Comparison of ENCODE assay signal across 19 cellular contexts in the genomic region with DNA sequence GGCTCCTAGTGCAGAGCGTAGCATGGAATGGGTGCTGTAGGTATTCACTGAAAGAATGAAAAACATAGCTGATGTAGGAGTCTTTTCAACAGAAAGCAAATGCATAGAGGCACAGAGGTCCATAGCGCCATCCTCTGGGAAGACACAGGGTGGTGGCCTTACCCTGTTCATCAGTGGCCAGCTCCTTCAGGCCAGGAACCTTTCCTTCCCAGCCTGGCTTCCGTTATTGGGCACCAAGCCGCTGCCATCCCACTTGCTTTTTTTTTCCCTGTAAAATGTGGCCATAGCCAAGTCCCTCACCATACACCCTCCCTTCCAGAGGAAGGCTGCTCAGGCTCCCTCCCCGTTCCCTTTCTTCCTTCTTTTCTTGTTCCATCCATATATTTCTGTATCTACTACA.
DNase-seq lines count a peak whose midpoint lies in the region; ATAC-seq, FAIRE-seq and TF ChIP-seq lines count a peak whose summit lies in the region.
"Had no signal": no experiment of that assay in that cellular context is flagged by ENCODE, and none has a peak within 500 bp of the region (broad histone marks: within the 10 kb centered on the region; RNA-seq: fewer than 3 reads in every experiment).

No MANE protein-coding gene starts in this region.

- no peak for TF ChIP-seq EP300 in H1 (IDR thresholded peaks at IDR 0.05; ENCODE audit: borderline replicate concordance in 1 of 2, low read depth in 2 of 2, low read length in 2 of 2)

- H2BK5ac ChIP-seq in H1 (ENCODE audit: low read depth, low read length) (no peak overlapping the region), neuronal stem cell (ENCODE audit: low read length) (no peak overlapping the region)

- H3K56ac ChIP-seq in H1 (replicated peaks; ENCODE audit: insufficient read length, low read depth, low read length) = no peak overlapping the region

- H3K27ac Mint-ChIP-seq in WTC11 = no peak overlapping the region
- H3K27ac Mint-ChIP-seq: CD14-positive monocyte; CD4-positive, alpha-beta memory T cell; HFFc6 had no signal

- POLR2A ChIA-PET in WTC11 (lab: Charles Lee) (no interaction called here), H1 (lab: Charles Lee; ENCODE audit: partially characterized antibody) (interaction anchor here (0.6 to 0.7 kb wide), 2 partner anchors 9 to 566 kb away, joined by 3 read pairs; no protein-coding TSS in a partner anchor)

- H3K18ac ChIP-seq in H1 (ENCODE audit: extremely low read depth, low read length) (no peak overlapping the region), neuronal stem cell (ENCODE audit: low read length) (no peak overlapping the region)

- H2AK5ac ChIP-seq in H1 (ENCODE audit: low read depth, low read length) = no peak overlapping the region
- H2AK5ac ChIP-seq in neuronal stem cell (ENCODE audit: low read depth, low read length) = no peak overlapping the region

- H3K4me1 Mint-ChIP-seq in WTC11 = no peaks in the 10 kb centered on the region
- H3K4me1 Mint-ChIP-seq: CD14-positive monocyte; CD4-positive, alpha-beta memory T cell had no signal

- peak; percentile 52 for ATAC-seq in WTC11
- ATAC-seq in HG03565 (IDR thresholded peaks at IDR 0.05; ENCODE audit: unreplicated experiment) = no peak
- ATAC-seq: A549, GM12878, HCT116 had no signal

- 0 out of 2 replicates have a peak, but pooled peaks cover 2% of the 10 kb centered on the region for H3K23me2 ChIP-seq in H1 (ENCODE audit: low read depth, low read length)

- peak; percentile 53 to 63 for TF ChIP-seq RAD21 in H1 (IDR thresholded peaks at IDR 0.05 in 1 of 2, conservative IDR thresholded peaks at IDR 0.05 in 1 of 2; ENCODE audit: low read depth in 2 of 2, low read length in 2 of 2)

- no peak for TF ChIP-seq POLR2A in H1 (IDR thresholded peaks at IDR 0.05; ENCODE audit: control extremely low read depth in 1 of 2, low read depth in 2 of 2, low read length in 2 of 2)

- no peaks in the 10 kb centered on the region for H3K79me2 ChIP-seq in H1 (ENCODE audit: control insufficient read depth in 1 of 2, insufficient read depth in 2 of 2, low read length in 2 of 2)

- H3K9ac ChIP-seq in H1 (replicated peaks in 1 of 4; ENCODE audit: extremely low read depth in 1 of 4, low read depth in 3 of 4, low read length in 3 of 4) (no peak overlapping the region), neuronal stem cell (ENCODE audit: low read depth, low read length, poor library complexity) (no peak overlapping the region)
- H3K9ac ChIP-seq: BLaER1 had no signal

- no peaks in the 10 kb centered on the region for H3K9me3 ChIP-seq in H1 (ENCODE audit: insufficient read depth in 2 of 2, low read depth in 1 of 2, low read length in 1 of 2)
- peaks cover 0 to 4% of the 10 kb centered on the region in 2 donors for H3K9me3 ChIP-seq in neuronal stem cell (replicated peaks in 1 of 2; ENCODE audit: control insufficient read depth in 2 of 2, insufficient read depth in 1 of 2, low read depth in 1 of 2, low read length in 2 of 2)
- H3K9me3 ChIP-seq: A549, BLaER1 had no signal

- no peaks in the 10 kb centered on the region for H3K27me3 ChIP-seq in H1 (replicated peaks in 1 of 4; ENCODE audit: control insufficient read depth in 3 of 4, extremely low read depth in 1 of 4, insufficient read depth in 3 of 4, low read length in 3 of 4)
- no peaks in the 10 kb centered on the region for H3K27me3 ChIP-seq in neuronal stem cell (ENCODE audit: control insufficient read depth in 3 of 3, insufficient read depth in 3 of 3, low read depth in 1 of 3, low read length in 3 of 3)
- H3K27me3 ChIP-seq: BLaER1 had no signal

- WGBS in H1 (ENCODE audit: extremely low coverage in 1 of 2, insufficient coverage in 1 of 2, insufficient read length in 1 of 2, insufficient replicate concordance in 2 of 2, low coverage in 1 of 2, low lambda C conversion rate in 2 of 2, missing lambda C conversion rate in 1 of 2), 2 experiments = 84% methylated on average over 4 of the region's 5 CpGs; no CpG with 5 or more reads in 1 of the 2 experiments
- WGBS in neuronal stem cell (ENCODE audit: extremely low coverage in 2 of 2, insufficient read length in 2 of 2, insufficient replicate concordance in 1 of 2), 2 donors = no CpG with 5 or more reads among the region's 5 CpGs

- H2BK12ac ChIP-seq in H1 (ENCODE audit: low read depth, low read length) (no peak overlapping the region), neuronal stem cell (ENCODE audit: low read length) (no peak overlapping the region)

- H3K27ac ChIP-seq in H1 (ENCODE audit: low read depth, low read length) (no peak overlapping the region), neuronal stem cell (replicated peaks; ENCODE audit: low read length) (no peak overlapping the region)
- H3K27ac ChIP-seq: 22Rv1, A549, BLaER1 had no signal

- DNase-seq in G401 (ENCODE audit: low spot score) (peak; percentile 76), WTC11 (ENCODE audit: low spot score) (peak; percentile 13), H1 (ENCODE audit: low read depth in 1 of 2, low spot score in 2 of 2) (no peak), mesenteric fat pad (ENCODE audit: low spot score) (peak; percentile 43), urothelium cell line (ENCODE audit: low spot score) (no peak), neuronal stem cell (ENCODE audit: low spot score) (no peak)
- DNase-seq: Calu3; CD4-positive, alpha-beta memory T cell; DMS79 treated with DMSO at 0.1 percent for 48 hours; HFFc6; IMR-90 had no signal

- H3K36me3 ChIP-seq in H1 (ENCODE audit: control insufficient read depth in 2 of 4, insufficient read depth in 4 of 4, low read length in 3 of 4) = no peaks in the 10 kb centered on the region
- H3K36me3 ChIP-seq in neuronal stem cell (replicated peaks in 1 of 2; ENCODE audit: control insufficient read depth in 2 of 2, insufficient read depth in 2 of 2, low read length in 2 of 2) = no peaks in the 10 kb centered on the region
- H3K36me3 ChIP-seq: BLaER1 had no signal

- H3K79me1 ChIP-seq in H1 (ENCODE audit: low read depth, low read length) = no peaks in the 10 kb centered on the region
- H3K79me1 ChIP-seq in neuronal stem cell (ENCODE audit: low read depth, low read length) = no peaks in the 10 kb centered on the region

- H3K36me3 Mint-ChIP-seq in WTC11 = no peaks in the 10 kb centered on the region
- H3K36me3 Mint-ChIP-seq: CD14-positive monocyte; CD4-positive, alpha-beta memory T cell had no signal

- H3K9me3 Mint-ChIP-seq in WTC11 = peaks cover 5% of the 10 kb centered on the region

- H4K91ac ChIP-seq in H1 (replicated peaks; ENCODE audit: insufficient read length, low read length) = no peak overlapping the region
- H4K91ac ChIP-seq in neuronal stem cell (ENCODE audit: low read depth, low read length, poor library complexity) = no peak overlapping the region

- peaks cover 0 to 1% of the 10 kb centered on the region in 2 experiments for H4K20me1 ChIP-seq in H1 (replicated peaks in 1 of 2; ENCODE audit: control insufficient read depth in 1 of 2, insufficient read depth in 2 of 2, low read length in 2 of 2)
- H4K20me1 ChIP-seq: BLaER1 had no signal

- H2BK15ac ChIP-seq in H1 (ENCODE audit: low read length) (no peak overlapping the region), neuronal stem cell (ENCODE audit: low read length) (no peak overlapping the region)

- no peak overlapping the region for H4K5ac ChIP-seq in H1 (ENCODE audit: insufficient read length, low read depth, low read length)

- in situ Hi-C loops in G401 (cut with HindIII; ENCODE audit: low sequenced_read_pairs) = no loop called here

- H3K4me3 ChIP-seq in H1 (ENCODE audit: extremely low read depth in 1 of 4, insufficient read depth in 2 of 4, low read depth in 3 of 4, low read length in 4 of 4) = no peak overlapping the region
- no peak overlapping the region for H3K4me3 ChIP-seq in neuronal stem cell (ENCODE audit: low read length in 2 of 2)
- H3K4me3 ChIP-seq: A549, BLaER1, GM12878 had no signal

- H3K4me1 ChIP-seq in H1 (replicated peaks in 1 of 4; ENCODE audit: control insufficient read depth in 3 of 4, insufficient read depth in 4 of 4, low read length in 3 of 4) (no peaks in the 10 kb centered on the region), neuronal stem cell (ENCODE audit: control insufficient read depth in 2 of 2, insufficient read depth in 1 of 2, low read depth in 1 of 2, low read length in 2 of 2) (no peaks in the 10 kb centered on the region)
- H3K4me1 ChIP-seq: A549, BLaER1 had no signal

- no peak overlapping the region for H3K23ac ChIP-seq in H1 (ENCODE audit: insufficient read length)
- no peak overlapping the region for H3K23ac ChIP-seq in neuronal stem cell (ENCODE audit: low read depth, low read length, poor library complexity)

- H2BK120ac ChIP-seq in H1 (replicated peaks; ENCODE audit: low read depth, low read length) (no peak overlapping the region), neuronal stem cell (ENCODE audit: low read depth, low read length) (no peak overlapping the region)

- no peak overlapping the region for H3K4ac ChIP-seq in H1 (replicated peaks; ENCODE audit: insufficient read length, low read depth, low read length)
- H3K4ac ChIP-seq in neuronal stem cell (ENCODE audit: low read length) = no peak overlapping the region

- H4K8ac ChIP-seq in H1 (ENCODE audit: extremely low read depth, insufficient read depth, low read length) (no peak overlapping the region), neuronal stem cell (ENCODE audit: low read depth, low read length) (no peak overlapping the region)

- H2AFZ ChIP-seq in H1 (ENCODE audit: low read length) = no peak overlapping the region
- H2AFZ ChIP-seq in neuronal stem cell (ENCODE audit: low read length) = no peak overlapping the region

- FAIRE-seq in H1 (lab: Jason Lieb, UNC) = no peak
- no peak for FAIRE-seq in urothelium cell line (lab: Jason Lieb, UNC)
- FAIRE-seq: A549, GM12878, HTR-8/SVneo had no signal

- H3K4me3 Mint-ChIP-seq in WTC11 = no peak overlapping the region
- H3K4me3 Mint-ChIP-seq: CD14-positive monocyte; CD4-positive, alpha-beta memory T cell; HFFc6 had no signal

- no peak overlapping the region for H3K14ac ChIP-seq in H1 (ENCODE audit: insufficient read length)
- no peak overlapping the region for H3K14ac ChIP-seq in neuronal stem cell (ENCODE audit: low read length)

- no peak overlapping the region for H3K4me2 ChIP-seq in H1 (ENCODE audit: insufficient read depth in 1 of 2, low read depth in 2 of 2, low read length in 2 of 2)
- no peak overlapping the region for H3K4me2 ChIP-seq in neuronal stem cell (ENCODE audit: insufficient read depth, low read length, poor library complexity, severe bottlenecking)
- H3K4me2 ChIP-seq: A549, BLaER1 had no signal

- CTCF ChIA-PET in WTC11 (lab: Charles Lee) (interaction anchor here (0.9 kb wide), 2 partner anchors 54 to 58 kb away, joined by 3 to 5 read pairs; no protein-coding TSS in a partner anchor), H1 (lab: Charles Lee; ENCODE audit: partially characterized antibody) (interaction anchor here (0.6 to 2.6 kb wide), 11 partner anchors 11 to 1038 kb away, joined by 3 to 8 read pairs (median 4); no protein-coding TSS in a partner anchor)

- H3K27me3 Mint-ChIP-seq in WTC11 (ENCODE audit: low read depth) = no peaks in the 10 kb centered on the region; the same call in 1 of the 2 replicates

- no peak overlapping the region; the same call in 1 of the 2 replicates for H2BK20ac ChIP-seq in H1 (ENCODE audit: low read length)

- TF ChIP-seq CTCF in WTC11 (IDR thresholded peaks at IDR 0.05) (no peak), H1 (IDR thresholded peaks at IDR 0.05; ENCODE audit: control extremely low read depth in 1 of 3, insufficient read depth in 1 of 3, low read depth in 1 of 3, low read length in 3 of 3) (peak; percentile 34 to 44 (median 43))

TF ChIP-seq in H1, 55 proteins besides CTCF, POLR2A, EP300 and RAD21 (continues in another document):
- no peak for TF ChIP-seq RBBP5 (IDR thresholded peaks at IDR 0.05; ENCODE audit: borderline replicate concordance, low read depth, low read length)

Comparison
In these comparisons a context has a peak if more than half of its experiments do, and no peak if none do; other contexts are left out.
1. DNase-seq: peak in G401 (single experiment), WTC11 (single experiment) and mesenteric fat pad (single experiment); none in H1 (0 of 2), urothelium cell line (single experiment) and neuronal stem cell (single experiment).